8 cellular contexts compared by ENCODE assay signal in the genomic region with DNA sequence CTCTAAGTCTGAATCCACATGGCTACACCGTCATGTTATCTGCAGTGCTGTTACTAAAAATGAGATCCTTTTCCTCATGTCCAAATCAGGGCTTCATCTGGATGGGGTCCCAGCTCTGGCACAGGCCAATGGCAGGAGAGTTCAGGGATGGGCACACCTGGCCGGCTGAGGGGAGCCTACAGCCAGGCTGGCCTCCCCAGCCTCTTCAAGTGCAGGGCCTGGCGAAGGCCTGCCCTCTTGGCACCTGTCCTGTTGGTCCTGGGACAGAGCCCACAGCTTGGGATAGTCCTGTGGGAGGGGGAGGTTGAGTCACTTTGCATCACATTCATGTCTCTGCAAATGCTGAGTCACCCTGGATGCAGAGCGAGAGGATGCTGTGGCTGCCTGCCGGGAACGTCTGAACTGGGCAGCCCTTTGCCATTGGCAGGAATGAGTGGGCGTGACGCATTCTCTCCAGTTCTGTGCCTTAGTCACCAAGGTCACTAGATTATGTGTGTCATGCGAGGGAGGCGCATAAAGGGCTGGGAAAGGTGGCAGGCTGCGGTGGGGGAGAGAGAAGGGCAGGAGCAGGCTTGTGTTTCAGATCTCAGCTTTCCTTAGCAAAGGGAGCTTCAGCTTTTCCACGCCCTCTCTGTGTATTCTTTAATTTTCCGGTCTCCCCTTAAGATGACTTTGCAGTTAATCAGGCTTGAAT.
DNase-seq lines count a peak whose midpoint lies in the region; ATAC-seq and TF ChIP-seq lines count a peak whose summit lies in the region.

No MANE protein-coding gene starts in this region.

- POLR2A ChIA-PET in CD4-positive, alpha-beta memory T cell (lab: Charles Lee; ENCODE audit: partially characterized antibody) = no interaction called here

- no peaks in the 10 kb centered on the region for H3K27me3 ChIP-seq in esophagus squamous epithelium
- H3K27me3 ChIP-seq in muscle layer of colon (ENCODE audit: control insufficient read depth in 1 of 2, insufficient read depth in 2 of 2, low read length in 2 of 2) = no peaks in the 10 kb centered on the region
- H3K27me3 ChIP-seq in CD4-positive, alpha-beta memory T cell (ENCODE audit: insufficient read depth, low read length) = no peaks in the 10 kb centered on the region

- no peak overlapping the region for H3K4me3 Mint-ChIP-seq in CD4-positive, alpha-beta memory T cell

- no peak overlapping the region for H3K27ac Mint-ChIP-seq in activated naive CD4-positive, alpha-beta T cell treated with anti-CD3 and anti-CD28 coated beads, Interleukin-2, amount 50 U/mL, for 72 hours
- H3K27ac Mint-ChIP-seq in CD4-positive, alpha-beta memory T cell = no peak overlapping the region

- H3K9me3 ChIP-seq in esophagus squamous epithelium = no peaks in the 10 kb centered on the region
- no peaks in the 10 kb centered on the region for H3K9me3 ChIP-seq in muscle layer of colon (ENCODE audit: low read length)
- H3K9me3 ChIP-seq in CD4-positive, alpha-beta memory T cell (ENCODE audit: control insufficient read depth in 1 of 2, low read length in 2 of 2) = no peaks in the 10 kb centered on the region

- no peak overlapping the region for H3K9ac ChIP-seq in muscle layer of colon (ENCODE audit: low read length)

- peaks cover 3 to 5% of the 10 kb centered on the region in 2 donors for H3K27me3 Mint-ChIP-seq in CD4-positive, alpha-beta memory T cell

- no peaks in the 10 kb centered on the region for H3K36me3 ChIP-seq in esophagus squamous epithelium
- H3K36me3 ChIP-seq in muscle layer of colon (ENCODE audit: insufficient read depth, low read length) = no peaks in the 10 kb centered on the region
- H3K36me3 ChIP-seq in urinary bladder (ENCODE audit: insufficient read depth) = no peaks in the 10 kb centered on the region
- H3K36me3 ChIP-seq in CD4-positive, alpha-beta memory T cell (ENCODE audit: insufficient read depth, low read length) = no peaks in the 10 kb centered on the region

- H3K4me1 ChIP-seq in esophagus squamous epithelium (peaks cover 15 to 33% (median 16%) of the 10 kb centered on the region in 3 donors), muscle layer of colon (ENCODE audit: insufficient read depth, low read length) (no peaks in the 10 kb centered on the region), urinary bladder (ENCODE audit: insufficient read depth) (no peaks in the 10 kb centered on the region)
- H3K4me1 ChIP-seq in CD4-positive, alpha-beta memory T cell (ENCODE audit: insufficient read depth, low read length) = no peaks in the 10 kb centered on the region

- H3K9me3 Mint-ChIP-seq in activated naive CD4-positive, alpha-beta T cell treated with anti-CD3 and anti-CD28 coated beads, Interleukin-2, amount 50 U/mL, for 72 hours = peaks cover 0 to 3% of the 10 kb centered on the region in 2 donors
- H3K9me3 Mint-ChIP-seq in CD4-positive, alpha-beta memory T cell = peaks cover 0 to 4% (median 0%) of the 10 kb centered on the region in 8 donors

- H3K27ac ChIP-seq in esophagus squamous epithelium (peak overlapping the region; percentile 90 to 94 (median 93)), muscle layer of colon (ENCODE audit: low read depth, low read length) (peak overlapping the region; percentile 16), urinary bladder (ENCODE audit: low read depth) (peak overlapping the region; percentile 75)
- H3K27ac ChIP-seq in CD4-positive, alpha-beta memory T cell (ENCODE audit: low read depth, low read length) = no peak overlapping the region

- no peaks in the 10 kb centered on the region for H3K4me1 Mint-ChIP-seq in CD4-positive, alpha-beta memory T cell

- intact Hi-C loops in esophagus squamous epithelium (cut with DNase I) = no loop called here
- intact Hi-C loops in CD4-positive, alpha-beta memory T cell (cut with micrococcal nuclease) = no loop called here

- CTCF ChIA-PET in CD4-positive, alpha-beta memory T cell (lab: Charles Lee; ENCODE audit: partially characterized antibody) = no interaction called here

- peak overlapping the region in 1 of 4 donors; percentile 37 for H3K4me3 ChIP-seq in esophagus squamous epithelium
- H3K4me3 ChIP-seq in muscle layer of colon (ENCODE audit: low read depth in 1 of 2, low read length in 2 of 2) = no peak overlapping the region
- H3K4me3 ChIP-seq in urinary bladder (ENCODE audit: low read depth, low read length) = no peak overlapping the region
- no peak overlapping the region for H3K4me3 ChIP-seq in CD4-positive, alpha-beta memory T cell (ENCODE audit: low read length in 2 of 2)

- 23 to 34% methylated on average over 6 to 8 of the region's 13 CpGs for WGBS in esophagus squamous epithelium, 2 donors
- 30% methylated on average over 13 of the region's 13 CpGs for WGBS in urinary bladder

- TF ChIP-seq CTCF in esophagus squamous epithelium (IDR thresholded peaks at IDR 0.05) = no peak

- TF ChIP-seq POLR2A in esophagus squamous epithelium (IDR thresholded peaks at IDR 0.05) = peak in 1 of 4 donors; percentile 20

- H3K36me3 Mint-ChIP-seq in activated naive CD4-positive, alpha-beta T cell treated with anti-CD3 and anti-CD28 coated beads, Interleukin-2, amount 50 U/mL, for 72 hours = no peaks in the 10 kb centered on the region
- H3K36me3 Mint-ChIP-seq in CD4-positive, alpha-beta memory T cell = no peaks in the 10 kb centered on the region

- peak; percentile 67 to 70 for ATAC-seq in activated naive CD4-positive, alpha-beta T cell treated with anti-CD3 and anti-CD28 coated beads, Interleukin-2, amount 50 U/mL, for 72 hours
- ATAC-seq in GM19023 (IDR thresholded peaks at IDR 0.05; ENCODE audit: unreplicated experiment) = no peak

- DNase-seq in activated naive CD4-positive, alpha-beta T cell treated with anti-CD3 and anti-CD28 coated beads, Interleukin-2, amount 50 U/mL, for 72 hours (ENCODE audit: low spot score in 2 of 2) = peak in 1 of 2 donors; percentile 57
- no peak for DNase-seq in activated naive CD4-positive, alpha-beta T cell (lab: John Stamatoyannopoulos, UW)
- DNase-seq in SK-N-DZ (ENCODE audit: low spot score) (peak; percentile 11), esophagus squamous epithelium (lab: John Stamatoyannopoulos, UW) (peak; percentile 16)
- DNase-seq in CD4-positive, alpha-beta memory T cell = no peak

Comparison
In these comparisons a context has a peak if more than half of its experiments do, and no peak if none do; other contexts are left out.
1. DNase-seq: peak in SK-N-DZ (single experiment) and esophagus squamous epithelium (single experiment); none in activated naive CD4-positive, alpha-beta T cell (0 of 4) and CD4-positive, alpha-beta memory T cell (0 of 5).